8 cellular contexts compared by ENCODE assay signal in genomic region chr7:5528815-5529442, GRCh38. TPM values are rescaled to one million over a fixed set of nuclear protein-coding genes. Genes with fewer than 3 reads are reported as not detected.
DNase-seq lines count a peak whose midpoint lies in the region; ATAC-seq and TF ChIP-seq lines count a peak whose summit lies in the region.

No MANE protein-coding gene starts in this region.

- no peaks in the 10 kb centered on the region for H3K9me3 Mint-ChIP-seq in activated T-cell treated with anti-CD3 and anti-CD28 coated beads, Interleukin-2, amount 50 U/mL, for 24 hours

- DNase-seq in activated T-cell treated with anti-CD3 and anti-CD28 coated beads, Interleukin-2, amount 50 U/mL, for 24 hours, result no peak
- no peak for DNase-seq in activated T-cell treated with anti-CD3 and anti-CD28 coated beads, Interleukin-2, amount 50 U/mL, for 48 hours
- DNase-seq in astrocyte of the cerebellum (ENCODE audit: low read depth) (no peak), tibial nerve (ENCODE audit: low spot score in 2 of 2) (no peak), NCI-H748 treated with DMSO at 0.1 percent for 48 hours (lab: John Stamatoyannopoulos, UW) (no peak), NCI-H1417 treated with DMSO at 0.1 percent for 48 hours (lab: John Stamatoyannopoulos, UW) (no peak)

- no peak for TF ChIP-seq EP300 in tibial nerve (IDR thresholded peaks at IDR 0.05)

- no peak for TF ChIP-seq RAD21 in liver (IDR thresholded peaks at IDR 0.05)

- H3K9me3 ChIP-seq in liver (ENCODE audit: control insufficient read depth in 4 of 4, low read length in 3 of 4) (no peaks in the 10 kb centered on the region), tibial nerve (no peaks in the 10 kb centered on the region)

- no peak for TF ChIP-seq CTCF in astrocyte of the cerebellum (IDR thresholded peaks at IDR 0.05; ENCODE audit: low read depth, low read length, missing control alignments)
- TF ChIP-seq CTCF in liver (IDR thresholded peaks at IDR 0.05; ENCODE audit: low read depth, low read length, missing input control), result no peak
- no peak for TF ChIP-seq CTCF in tibial nerve (IDR thresholded peaks at IDR 0.05)

- 15% methylated on average over 23 of the region's 23 CpGs for WGBS in liver
- 4% methylated on average over 22 to 23 of the region's 23 CpGs for WGBS in tibial nerve, 2 donors

- peak overlapping the region; percentile 29 to 84 for H3K9ac ChIP-seq in liver (ENCODE audit: low read depth in 1 of 2, low read length in 2 of 2)

- H3K27me3 ChIP-seq in liver (ENCODE audit: control insufficient read depth in 4 of 4, insufficient read depth in 4 of 4, low read length in 3 of 4) (no peaks in the 10 kb centered on the region), tibial nerve (no peaks in the 10 kb centered on the region)

- peaks cover 64% of the 10 kb centered on the region for H3K36me3 Mint-ChIP-seq in activated T-cell treated with anti-CD3 and anti-CD28 coated beads, Interleukin-2, amount 50 U/mL, for 24 hours (ENCODE audit: low read depth)

- H3K36me3 ChIP-seq in liver (ENCODE audit: control insufficient read depth in 4 of 4, insufficient read depth in 3 of 4, low read depth in 1 of 4, low read length in 3 of 4) (peaks cover 6 to 27% (median 25%) of the 10 kb centered on the region in 4 donors), tibial nerve (peaks cover 13 to 52% (median 30%) of the 10 kb centered on the region in 3 donors)

- no peaks in the 10 kb centered on the region for H3K27me3 Mint-ChIP-seq in activated T-cell treated with anti-CD3 and anti-CD28 coated beads, Interleukin-2, amount 50 U/mL, for 24 hours

- TF ChIP-seq POLR2A in tibial nerve (IDR thresholded peaks at IDR 0.05), result no peak

- in situ Hi-C loops in astrocyte of the cerebellum (cut with HindIII; ENCODE audit: low sequenced_read_pairs), result no loop called here

- H3K4me3 ChIP-seq in astrocyte of the cerebellum (ENCODE audit: low read depth, low read length), result peak overlapping the region; percentile 93
- H3K4me3 ChIP-seq in liver (ENCODE audit: low read depth in 1 of 3, low read length in 3 of 3), result peak overlapping the region; percentile 80 to 90 (median 87)
- peak overlapping the region; percentile 83 to 98 (median 96) for H3K4me3 ChIP-seq in tibial nerve

- H3K4me1 Mint-ChIP-seq in activated T-cell treated with anti-CD3 and anti-CD28 coated beads, Interleukin-2, amount 50 U/mL, for 24 hours (ENCODE audit: low read depth), result peaks cover 46% of the 10 kb centered on the region

- ATAC-seq in HG03175 (IDR thresholded peaks at IDR 0.05; ENCODE audit: unreplicated experiment), result no peak

- H3K4me3 Mint-ChIP-seq in activated T-cell treated with anti-CD3 and anti-CD28 coated beads, Interleukin-2, amount 50 U/mL, for 24 hours, result peak overlapping the region; percentile 98

- peak overlapping the region; percentile 97 for H3K27ac Mint-ChIP-seq in activated T-cell treated with anti-CD3 and anti-CD28 coated beads, Interleukin-2, amount 50 U/mL, for 24 hours

- H3K27ac ChIP-seq in liver (ENCODE audit: low read depth in 1 of 2, low read length in 2 of 2), result peak overlapping the region; percentile 91 to 98
- H3K27ac ChIP-seq in tibial nerve, result peak overlapping the region; percentile 97 to 100 (median 100)

- H3K4me1 ChIP-seq in liver (ENCODE audit: control insufficient read depth in 4 of 4, insufficient read depth in 4 of 4, low read length in 3 of 4) (peaks cover 0 to 30% (median 15%) of the 10 kb centered on the region in 4 donors), tibial nerve (peaks cover 4 to 58% (median 30%) of the 10 kb centered on the region in 4 donors)

TF ChIP-seq in liver, 16 proteins besides CTCF, POLR2A, EP300 and RAD21:
- TF ChIP-seq JUND (IDR thresholded peaks at IDR 0.05) (no peak), REST (IDR thresholded peaks at IDR 0.05) (no peak), ZBTB33 (IDR thresholded peaks at IDR 0.05) (no peak), NR2F2 (IDR thresholded peaks at IDR 0.05) (no peak), RXRA (IDR thresholded peaks at IDR 0.05) (no peak), GABPA (IDR thresholded peaks at IDR 0.05 in 1 of 2, conservative IDR thresholded peaks at IDR 0.05 in 1 of 2) (no peak), HNF4G (IDR thresholded peaks at IDR 0.05) (no peak), FOXA1 (IDR thresholded peaks at IDR 0.05) (no peak), EGR1 (IDR thresholded peaks at IDR 0.05; ENCODE audit: low read depth in 2 of 2) (no peak), YY1 (IDR thresholded peaks at IDR 0.05) (no peak)
TF ChIP-seq in liver: peak in this region for 0.

RNA-seq across cellular contexts. Expression of gene ACTB, which starts 1.5 kb away (rescaled TPM):
- total RNA-seq in liver (1,000 to 10,000 TPM in 1 of 2 donors, 100 to 1,000 TPM in 1; 890 to 1,625 TPM), tibial nerve (1,000 to 10,000 TPM; 2,341 to 3,557 (median 2,894) TPM)
- polyA plus RNA-seq in liver, result 1,000 to 10,000 TPM; 1,432 to 1,671 TPM

RNA-seq across cellular contexts. Expression of gene FBXL18, which starts 15.3 kb away (rescaled TPM):
- total RNA-seq in liver, result 1 to 10 TPM; 4.6 to 5.4 TPM
- polyA plus RNA-seq in liver, result 1 to 10 TPM; 1.7 to 2.7 TPM
- total RNA-seq in tibial nerve, result 10 to 100 TPM in 1 of 4 donors, 1 to 10 TPM in 3; 7.0 to 10.5 (median 8.2) TPM
